Comparison of ENCODE assay signal across 1 cellular context in the genomic region with DNA sequence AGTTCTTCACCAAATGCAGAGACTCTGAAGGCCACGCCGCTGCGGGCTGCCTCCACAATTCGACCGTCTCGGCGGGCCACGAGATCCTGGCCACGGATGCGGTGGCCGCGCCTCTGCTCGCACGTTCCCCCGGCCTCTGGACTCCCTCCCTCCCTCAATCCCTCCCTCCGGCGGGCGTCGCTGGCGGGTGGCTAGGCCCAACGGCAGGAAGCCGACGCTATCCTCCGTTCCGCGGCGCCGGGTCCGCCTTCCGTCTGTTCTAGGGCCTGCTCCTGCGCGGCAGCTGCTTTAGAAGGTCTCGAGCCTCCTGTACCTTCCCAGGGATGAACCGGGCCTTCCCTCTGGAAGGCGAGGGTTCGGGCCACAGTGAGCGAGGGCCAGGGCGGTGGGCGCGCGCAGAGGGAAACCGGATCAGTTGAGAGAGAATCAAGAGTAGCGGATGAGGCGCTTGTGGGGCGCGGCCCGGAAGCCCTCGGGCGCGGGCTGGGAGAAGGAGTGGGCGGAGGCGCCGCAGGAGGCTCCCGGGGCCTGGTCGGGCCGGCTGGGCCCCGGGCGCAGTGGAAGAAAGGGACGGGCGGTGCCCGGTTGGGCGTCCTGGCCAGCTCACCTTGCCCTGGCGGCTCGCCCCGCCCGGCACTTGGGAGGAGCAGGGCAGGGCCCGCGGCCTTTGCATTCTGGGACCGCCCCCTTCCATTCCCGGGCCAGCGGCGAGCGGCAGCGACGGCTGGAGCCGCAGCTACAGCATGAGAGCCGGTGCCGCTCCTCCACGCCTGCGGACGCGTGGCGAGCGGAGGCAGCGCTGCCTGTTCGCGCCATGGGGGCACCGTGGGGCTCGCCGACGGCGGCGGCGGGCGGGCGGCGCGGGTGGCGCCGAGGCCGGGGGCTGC.
TF ChIP-seq lines count a peak whose summit lies in the region.

A gene with protein sequence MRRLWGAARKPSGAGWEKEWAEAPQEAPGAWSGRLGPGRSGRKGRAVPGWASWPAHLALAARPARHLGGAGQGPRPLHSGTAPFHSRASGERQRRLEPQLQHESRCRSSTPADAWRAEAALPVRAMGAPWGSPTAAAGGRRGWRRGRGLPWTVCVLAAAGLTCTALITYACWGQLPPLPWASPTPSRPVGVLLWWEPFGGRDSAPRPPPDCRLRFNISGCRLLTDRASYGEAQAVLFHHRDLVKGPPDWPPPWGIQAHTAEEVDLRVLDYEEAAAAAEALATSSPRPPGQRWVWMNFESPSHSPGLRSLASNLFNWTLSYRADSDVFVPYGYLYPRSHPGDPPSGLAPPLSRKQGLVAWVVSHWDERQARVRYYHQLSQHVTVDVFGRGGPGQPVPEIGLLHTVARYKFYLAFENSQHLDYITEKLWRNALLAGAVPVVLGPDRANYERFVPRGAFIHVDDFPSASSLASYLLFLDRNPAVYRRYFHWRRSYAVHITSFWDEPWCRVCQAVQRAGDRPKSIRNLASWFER (plus strand): TSS at position 227 of the 887 bp plus-strand sequence. CDS start 213 bp downstream, at position 440.

TF ChIP-seq in endothelial cell of umbilical vein, 7 proteins besides CTCF, POLR2A, EP300 and RAD21:
- TF ChIP-seq, protein P1, sequence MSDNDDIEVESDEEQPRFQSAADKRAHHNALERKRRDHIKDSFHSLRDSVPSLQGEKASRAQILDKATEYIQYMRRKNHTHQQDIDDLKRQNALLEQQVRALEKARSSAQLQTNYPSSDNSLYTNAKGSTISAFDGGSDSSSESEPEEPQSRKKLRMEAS (IDR thresholded peaks at IDR 0.05; ENCODE audit: insufficient read depth, insufficient read length), result peak; percentile 10
- peak; percentile 24 for TF ChIP-seq POLR2AphosphoS5 (IDR thresholded peaks at IDR 0.05; ENCODE audit: insufficient read depth, low read depth, low read length)
- no peak for TF ChIP-seq MYC (IDR thresholded peaks at IDR 0.05; ENCODE audit: low read depth, low read length)
